Comparison of ENCODE assay signal across 11 cellular contexts in genomic region chr10:101063548-101064414, GRCh38. TPM values are rescaled to one million over a fixed set of nuclear protein-coding genes. Genes with fewer than 3 reads are reported as not detected.
DNase-seq lines count a peak whose midpoint lies in the region; ATAC-seq and TF ChIP-seq lines count a peak whose summit lies in the region.
"Had no signal": no experiment of that assay in that cellular context is flagged by ENCODE, and none has a peak within 500 bp of the region (broad histone marks: within the 10 kb centered on the region; RNA-seq: fewer than 3 reads in every experiment).

No MANE protein-coding gene starts in this region.

- H3K4me2 ChIP-seq in smooth muscle cell = peak overlapping the region; percentile 91

- 45% methylated on average over 15 of the region's 15 CpGs for WGBS in smooth muscle cell (ENCODE audit: low lambda C conversion rate)
- 75 to 85% methylated on average over 8 to 11 of the region's 15 CpGs for WGBS in esophagus squamous epithelium, 2 donors

- peak overlapping the region; percentile 73 for H3K4me3 Mint-ChIP-seq in endothelial cell (ENCODE audit: unreplicated experiment)

- no peak for TF ChIP-seq POLR2A in esophagus squamous epithelium (IDR thresholded peaks at IDR 0.05)

- H3K27me3 Mint-ChIP-seq in endothelial cell (ENCODE audit: unreplicated experiment) = peaks cover 3% of the 10 kb centered on the region

- H3K27ac ChIP-seq in smooth muscle cell (ENCODE audit: low read depth) = no peak overlapping the region
- no peak overlapping the region for H3K27ac ChIP-seq in esophagus squamous epithelium

- TF ChIP-seq CTCF in endothelial cell (IDR thresholded peaks at IDR 0.05; ENCODE audit: unreplicated experiment) (no peak), smooth muscle cell (IDR thresholded peaks at IDR 0.05; ENCODE audit: borderline replicate concordance, insufficient read depth, poor library complexity, severe bottlenecking) (no peak), esophagus squamous epithelium (IDR thresholded peaks at IDR 0.05) (no peak)

- no peak overlapping the region for H3K9ac ChIP-seq in smooth muscle cell (ENCODE audit: low read depth)

- H3K4me3 ChIP-seq in smooth muscle cell = no peak overlapping the region
- H3K4me3 ChIP-seq in esophagus squamous epithelium = no peak overlapping the region

- H3K4me1 Mint-ChIP-seq in endothelial cell (ENCODE audit: unreplicated experiment) = peaks cover 49% of the 10 kb centered on the region

- H4K20me1 ChIP-seq in smooth muscle cell (ENCODE audit: low read depth) = no peaks in the 10 kb centered on the region

- no peaks in the 10 kb centered on the region for H3K9me3 Mint-ChIP-seq in endothelial cell (ENCODE audit: unreplicated experiment)

- H3K36me3 ChIP-seq in smooth muscle cell (ENCODE audit: low read depth) = no peaks in the 10 kb centered on the region
- no peaks in the 10 kb centered on the region for H3K36me3 ChIP-seq in esophagus squamous epithelium

- no peak overlapping the region for H2AFZ ChIP-seq in smooth muscle cell (ENCODE audit: low read depth)

- H3F3A ChIP-seq in smooth muscle cell (ENCODE audit: low read depth) = peaks cover 24% of the 10 kb centered on the region

- H3K36me3 Mint-ChIP-seq in endothelial cell (ENCODE audit: low read depth, unreplicated experiment) = no peaks in the 10 kb centered on the region

- DNase-seq in NCI-H2081 (lab: John Stamatoyannopoulos, UW) = peak; percentile 14 to 49
- no peak for DNase-seq in NCI-H2081 treated with DMSO at 0.1 percent for 48 hours (lab: John Stamatoyannopoulos, UW)
- DNase-seq in MV-4-11 (lab: John Stamatoyannopoulos, UW) = peak; percentile 32
- peak; percentile 44 for DNase-seq in endothelial cell (ENCODE audit: low spot score)
- DNase-seq in smooth muscle cell (lab: John Stamatoyannopoulos, UW; ENCODE audit: unreplicated experiment) = no peak
- no peak for DNase-seq in NCI-H146 treated with DMSO at 0.1 percent for 48 hours (lab: John Stamatoyannopoulos, UW; ENCODE audit: unreplicated experiment)
- no peak for DNase-seq in esophagus squamous epithelium (lab: John Stamatoyannopoulos, UW)
- DNase-seq: ACHN, glutamatergic neuron, trophoblast cell had no signal

- H3K27me3 ChIP-seq in smooth muscle cell (ENCODE audit: low read depth) = no peaks in the 10 kb centered on the region
- peaks cover 0 to 57% (median 0%) of the 10 kb centered on the region in 4 donors for H3K27me3 ChIP-seq in esophagus squamous epithelium

- H3K9me3 ChIP-seq in smooth muscle cell (replicated peaks; ENCODE audit: low read depth) = no peaks in the 10 kb centered on the region
- no peaks in the 10 kb centered on the region for H3K9me3 ChIP-seq in esophagus squamous epithelium

- intact Hi-C loops in esophagus squamous epithelium (cut with DNase I) = no loop called here

- no peak overlapping the region for H3K27ac Mint-ChIP-seq in endothelial cell (ENCODE audit: unreplicated experiment)

- no peaks in the 10 kb centered on the region for H3K79me2 ChIP-seq in smooth muscle cell (ENCODE audit: low read depth)

- H3K4me1 ChIP-seq in smooth muscle cell (ENCODE audit: low read depth) (peaks cover 46% of the 10 kb centered on the region), esophagus squamous epithelium (peaks cover 49 to 74% (median 51%) of the 10 kb centered on the region in 3 donors)

- ATAC-seq in HG02970 (IDR thresholded peaks at IDR 0.05; ENCODE audit: low FRiP score, unreplicated experiment) = no peak

RNA-seq across cellular contexts. Expression of gene KAZALD1, which starts 2.0 kb away (rescaled TPM):
- total RNA-seq in endothelial cell (ENCODE audit: unreplicated experiment) (10.6 TPM), smooth muscle cell (11.5 and 13.1 TPM in 2 replicates), esophagus squamous epithelium (1 to 10 TPM in 2 of 4 donors, under 1 TPM in 1, not detected in 1; 0.47 to 1.4 (median 1.1) TPM)
- polyA plus RNA-seq in smooth muscle cell = 20.3 and 20.4 TPM in 2 replicates

RNA-seq across cellular contexts. Expression of gene SFXN3, which starts 32.7 kb away (rescaled TPM):
- total RNA-seq in endothelial cell (ENCODE audit: unreplicated experiment) = 27.1 TPM
- 79.1 and 86.9 TPM in 2 replicates for total RNA-seq in smooth muscle cell
- polyA plus RNA-seq in smooth muscle cell = 92.1 and 120 TPM in 2 replicates
- total RNA-seq in esophagus squamous epithelium = 10 to 100 TPM in 2 of 4 donors, 1 to 10 TPM in 2; 3.9 to 30.7 (median 9.4) TPM

RNA-seq across cellular contexts. Expression of gene PDZD7, which starts 32.9 kb away (rescaled TPM):
- total RNA-seq in endothelial cell (ENCODE audit: unreplicated experiment) = 0.54 TPM
- total RNA-seq in smooth muscle cell = 2.0 and 4.5 TPM in 2 replicates
- 0.93 and 4.2 TPM in 2 replicates for polyA plus RNA-seq in smooth muscle cell
- under 1 TPM in 3 of 4 donors, not detected in 1; 0.19 to 0.29 (median 0.26) TPM for total RNA-seq in esophagus squamous epithelium

Comparison
In these comparisons a context has a peak if more than half of its experiments do, and no peak if none do; other contexts are left out.
1. DNase-seq: peak in NCI-H2081 (2 of 2), MV-4-11 (single experiment) and endothelial cell (single experiment); none in NCI-H2081 treated with DMSO at 0.1 percent for 48 hours (single experiment), smooth muscle cell (single experiment), NCI-H146 treated with DMSO at 0.1 percent for 48 hours (single experiment) and esophagus squamous epithelium (single experiment).